9 cellular contexts compared by ENCODE assay signal in genomic region chrX:23332101-23332887, GRCh38. TPM values are rescaled to one million over a fixed set of nuclear protein-coding genes. Genes with fewer than 3 reads are reported as not detected.
DNase-seq lines count a peak whose midpoint lies in the region; ATAC-seq and TF ChIP-seq lines count a peak whose summit lies in the region.
"Had no signal": no experiment of that assay in that cellular context is flagged by ENCODE, and none has a peak within 500 bp of the region (broad histone marks: within the 10 kb centered on the region; RNA-seq: fewer than 3 reads in every experiment).

No MANE protein-coding gene starts in this region.

- peak overlapping the region; percentile 75 for H3K4me2 ChIP-seq in mesendoderm (ENCODE audit: low read length)
- H3K4me2 ChIP-seq: BLaER1 had no signal

- H4K8ac ChIP-seq in mesendoderm (ENCODE audit: low read depth, low read length): no peak overlapping the region

- H3K18ac ChIP-seq in mesendoderm (ENCODE audit: low read length): peak overlapping the region; percentile 2

- H3K4me1 ChIP-seq in mesendoderm (ENCODE audit: control insufficient read depth, low read depth, low read length): no peaks in the 10 kb centered on the region
- peaks cover 0 to 7% of the 10 kb centered on the region in 2 donors for H3K4me1 ChIP-seq in thoracic aorta (ENCODE audit: control insufficient read depth in 1 of 2, low read depth in 2 of 2)

- intact Hi-C loops in activated CD4-positive, alpha-beta T cell treated with anti-CD3 and anti-CD28 coated beads, Interleukin-2, amount 10 ng/mL, durations not matched to agents 24 days and 14 days (cut with micrococcal nuclease): loop anchor here (10.0 kb wide), 1 partner anchor 1683 kb away; the partner anchor contains the start of gene ARX

- no peak overlapping the region for H3K23ac ChIP-seq in mesendoderm (ENCODE audit: low read length)

- peaks cover 2% of the 10 kb centered on the region for H3K4me1 Mint-ChIP-seq in activated CD4-positive, alpha-beta T cell treated with anti-CD3 and anti-CD28 coated beads, Interleukin-2, amount 10 ng/mL, durations not matched to agents 24 days and 14 days

- peak overlapping the region; percentile 47 for H3K9ac ChIP-seq in mesendoderm (ENCODE audit: low read length)
- H3K9ac ChIP-seq: BLaER1 had no signal

- H3K79me1 ChIP-seq in mesendoderm (ENCODE audit: low read length): no peaks in the 10 kb centered on the region

- WGBS in mesendoderm (ENCODE audit: extremely low coverage, insufficient coverage, low lambda C conversion rate): no CpG with 5 or more reads among the region's 42 CpGs

- H2BK5ac ChIP-seq in mesendoderm (ENCODE audit: low read length): no peak overlapping the region

- H3K4me3 ChIP-seq in mesendoderm (ENCODE audit: low read length): peak overlapping the region; percentile 18
- H3K4me3 ChIP-seq in thoracic aorta: peak overlapping the region; percentile 64

- H2AK5ac ChIP-seq in mesendoderm (ENCODE audit: low read length): no peak overlapping the region

- no peak overlapping the region for H3K4ac ChIP-seq in mesendoderm (ENCODE audit: low read depth, low read length)

- H3K27ac ChIP-seq in mesendoderm (ENCODE audit: low read depth, low read length) (no peak overlapping the region), thoracic aorta (no peak overlapping the region)
- H3K27ac ChIP-seq: BLaER1 had no signal

- peaks cover 8% of the 10 kb centered on the region for H3K79me2 ChIP-seq in mesendoderm (ENCODE audit: control insufficient read depth, insufficient read depth, low read length)

- no peaks in the 10 kb centered on the region for H3K36me3 Mint-ChIP-seq in activated CD4-positive, alpha-beta T cell treated with anti-CD3 and anti-CD28 coated beads, Interleukin-2, amount 10 ng/mL, durations not matched to agents 24 days and 14 days (ENCODE audit: low read depth)

- H3K4me3 Mint-ChIP-seq in activated CD4-positive, alpha-beta T cell treated with anti-CD3 and anti-CD28 coated beads, Interleukin-2, amount 10 ng/mL, durations not matched to agents 24 days and 14 days: peak overlapping the region; percentile 30

- no peak for TF ChIP-seq CTCF in thoracic aorta (IDR thresholded peaks at IDR 0.05)

- DNase-seq in activated CD4-positive, alpha-beta T cell treated with anti-CD3 and anti-CD28 coated beads, Interleukin-2, amount 10 ng/mL, durations not matched to agents 24 days and 14 days: no peak
- DNase-seq in activated CD4-positive, alpha-beta T cell treated with anti-CD3 and anti-CD28 coated beads, Interleukin-2, amount 50 U/mL, for 4 hours: no peak
- DNase-seq in amygdala (lab: John Stamatoyannopoulos, UW) (peak in 32 of 56 donors; percentile 0 to 49 (median 14)), mesendoderm (no peak), thoracic aorta (ENCODE audit: low spot score) (no peak), 8988T (no peak), DMS153 (lab: John Stamatoyannopoulos, UW) (no peak)

- no peaks in the 10 kb centered on the region for H3K9me3 Mint-ChIP-seq in activated CD4-positive, alpha-beta T cell treated with anti-CD3 and anti-CD28 coated beads, Interleukin-2, amount 10 ng/mL, durations not matched to agents 24 days and 14 days

- H2BK120ac ChIP-seq in mesendoderm (ENCODE audit: low read depth, low read length): no peak overlapping the region

- ATAC-seq in thoracic aorta (ENCODE audit: insufficient number of reproducible peaks, low FRiP score, low read depth) (no peak), GM21786 (IDR thresholded peaks at IDR 0.05; ENCODE audit: unreplicated experiment) (no peak)

- peaks cover 50% of the 10 kb centered on the region for H3K27me3 Mint-ChIP-seq in activated CD4-positive, alpha-beta T cell treated with anti-CD3 and anti-CD28 coated beads, Interleukin-2, amount 10 ng/mL, durations not matched to agents 24 days and 14 days

- H3K56ac ChIP-seq in mesendoderm (ENCODE audit: low read length): peak overlapping the region; percentile 73

- H3K27me3 ChIP-seq in mesendoderm (ENCODE audit: insufficient read depth, low read length, poor library complexity) (no peaks in the 10 kb centered on the region), thoracic aorta (replicated peaks; ENCODE audit: insufficient read depth) (no peaks in the 10 kb centered on the region)

- peak overlapping the region; percentile 36 for H3K27ac Mint-ChIP-seq in activated CD4-positive, alpha-beta T cell treated with anti-CD3 and anti-CD28 coated beads, Interleukin-2, amount 10 ng/mL, durations not matched to agents 24 days and 14 days

- H3K9me3 ChIP-seq in thoracic aorta: no peaks in the 10 kb centered on the region

- H2BK15ac ChIP-seq in mesendoderm (replicated peaks; ENCODE audit: low read depth): no peak overlapping the region

- no peak overlapping the region for H4K5ac ChIP-seq in mesendoderm (ENCODE audit: low read length)

- H3K36me3 ChIP-seq in mesendoderm (ENCODE audit: control insufficient read depth, insufficient read depth, low read length) (no peaks in the 10 kb centered on the region), thoracic aorta (no peaks in the 10 kb centered on the region)
- H3K36me3 ChIP-seq: BLaER1 had no signal

RNA-seq across cellular contexts. Expression of gene PTCHD1, which starts 2.4 kb away (rescaled TPM):
- total RNA-seq in activated CD4-positive, alpha-beta T cell treated with anti-CD3 and anti-CD28 coated beads, Interleukin-2, amount 10 ng/mL, durations not matched to agents 24 days and 14 days: not detected in 2 replicates
- 2.1 TPM for polyA plus RNA-seq in mesendoderm (2013, experiment 1 of 2)
- polyA plus RNA-seq in mesendoderm (2013, experiment 2 of 2): 3.2 TPM
- total RNA-seq in thoracic aorta: 1 to 10 TPM in 1 of 2 donors, under 1 TPM in 1; 0.54 to 1.6 TPM

Comparison
In these comparisons a context has a peak if more than half of its experiments do, and no peak if none do; other contexts are left out.
1. DNase-seq: peak in amygdala (32 of 56); none in activated CD4-positive, alpha-beta T cell treated with anti-CD3 and anti-CD28 coated beads, Interleukin-2, amount 10 ng/mL, durations not matched to agents 24 days and 14 days (single experiment), activated CD4-positive, alpha-beta T cell treated with anti-CD3 and anti-CD28 coated beads, Interleukin-2, amount 50 U/mL, for 4 hours (0 of 2), mesendoderm (single experiment), thoracic aorta (single experiment), 8988T (single experiment) and DMS153 (single experiment).